ENCODE assay signal across 1 cellular context in the genomic region with DNA sequence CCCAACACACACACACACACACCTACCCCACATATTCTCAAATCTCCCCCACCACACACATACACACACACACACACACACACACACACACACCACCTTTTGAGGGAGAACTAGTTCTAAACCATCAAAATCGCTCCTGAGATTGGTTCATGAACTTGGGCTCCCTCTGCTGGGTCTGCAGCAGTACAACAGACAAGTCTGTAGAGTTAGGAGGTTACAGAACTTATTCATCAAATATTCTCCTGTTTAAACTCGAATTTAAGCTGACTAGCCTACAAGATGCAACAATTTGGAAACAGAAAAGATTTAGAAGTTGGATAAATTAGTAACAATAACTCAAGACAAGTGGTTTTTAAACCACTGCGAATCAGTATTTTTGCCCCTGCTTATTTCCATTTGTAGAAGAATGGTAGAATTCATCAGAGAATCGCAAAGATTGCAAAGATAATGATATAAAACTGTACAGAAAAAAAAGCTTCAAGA.
A peak's percentile ranks its signal among the peaks of the same experiment; 100 is the strongest.
TF ChIP-seq lines count a peak whose summit lies in the region.

No MANE protein-coding gene starts in this region.

TF ChIP-seq in K562, 482 proteins besides CTCF, POLR2A, EP300 and RAD21 (continued from another document and continues in another):
- TF ChIP-seq, protein P1, sequence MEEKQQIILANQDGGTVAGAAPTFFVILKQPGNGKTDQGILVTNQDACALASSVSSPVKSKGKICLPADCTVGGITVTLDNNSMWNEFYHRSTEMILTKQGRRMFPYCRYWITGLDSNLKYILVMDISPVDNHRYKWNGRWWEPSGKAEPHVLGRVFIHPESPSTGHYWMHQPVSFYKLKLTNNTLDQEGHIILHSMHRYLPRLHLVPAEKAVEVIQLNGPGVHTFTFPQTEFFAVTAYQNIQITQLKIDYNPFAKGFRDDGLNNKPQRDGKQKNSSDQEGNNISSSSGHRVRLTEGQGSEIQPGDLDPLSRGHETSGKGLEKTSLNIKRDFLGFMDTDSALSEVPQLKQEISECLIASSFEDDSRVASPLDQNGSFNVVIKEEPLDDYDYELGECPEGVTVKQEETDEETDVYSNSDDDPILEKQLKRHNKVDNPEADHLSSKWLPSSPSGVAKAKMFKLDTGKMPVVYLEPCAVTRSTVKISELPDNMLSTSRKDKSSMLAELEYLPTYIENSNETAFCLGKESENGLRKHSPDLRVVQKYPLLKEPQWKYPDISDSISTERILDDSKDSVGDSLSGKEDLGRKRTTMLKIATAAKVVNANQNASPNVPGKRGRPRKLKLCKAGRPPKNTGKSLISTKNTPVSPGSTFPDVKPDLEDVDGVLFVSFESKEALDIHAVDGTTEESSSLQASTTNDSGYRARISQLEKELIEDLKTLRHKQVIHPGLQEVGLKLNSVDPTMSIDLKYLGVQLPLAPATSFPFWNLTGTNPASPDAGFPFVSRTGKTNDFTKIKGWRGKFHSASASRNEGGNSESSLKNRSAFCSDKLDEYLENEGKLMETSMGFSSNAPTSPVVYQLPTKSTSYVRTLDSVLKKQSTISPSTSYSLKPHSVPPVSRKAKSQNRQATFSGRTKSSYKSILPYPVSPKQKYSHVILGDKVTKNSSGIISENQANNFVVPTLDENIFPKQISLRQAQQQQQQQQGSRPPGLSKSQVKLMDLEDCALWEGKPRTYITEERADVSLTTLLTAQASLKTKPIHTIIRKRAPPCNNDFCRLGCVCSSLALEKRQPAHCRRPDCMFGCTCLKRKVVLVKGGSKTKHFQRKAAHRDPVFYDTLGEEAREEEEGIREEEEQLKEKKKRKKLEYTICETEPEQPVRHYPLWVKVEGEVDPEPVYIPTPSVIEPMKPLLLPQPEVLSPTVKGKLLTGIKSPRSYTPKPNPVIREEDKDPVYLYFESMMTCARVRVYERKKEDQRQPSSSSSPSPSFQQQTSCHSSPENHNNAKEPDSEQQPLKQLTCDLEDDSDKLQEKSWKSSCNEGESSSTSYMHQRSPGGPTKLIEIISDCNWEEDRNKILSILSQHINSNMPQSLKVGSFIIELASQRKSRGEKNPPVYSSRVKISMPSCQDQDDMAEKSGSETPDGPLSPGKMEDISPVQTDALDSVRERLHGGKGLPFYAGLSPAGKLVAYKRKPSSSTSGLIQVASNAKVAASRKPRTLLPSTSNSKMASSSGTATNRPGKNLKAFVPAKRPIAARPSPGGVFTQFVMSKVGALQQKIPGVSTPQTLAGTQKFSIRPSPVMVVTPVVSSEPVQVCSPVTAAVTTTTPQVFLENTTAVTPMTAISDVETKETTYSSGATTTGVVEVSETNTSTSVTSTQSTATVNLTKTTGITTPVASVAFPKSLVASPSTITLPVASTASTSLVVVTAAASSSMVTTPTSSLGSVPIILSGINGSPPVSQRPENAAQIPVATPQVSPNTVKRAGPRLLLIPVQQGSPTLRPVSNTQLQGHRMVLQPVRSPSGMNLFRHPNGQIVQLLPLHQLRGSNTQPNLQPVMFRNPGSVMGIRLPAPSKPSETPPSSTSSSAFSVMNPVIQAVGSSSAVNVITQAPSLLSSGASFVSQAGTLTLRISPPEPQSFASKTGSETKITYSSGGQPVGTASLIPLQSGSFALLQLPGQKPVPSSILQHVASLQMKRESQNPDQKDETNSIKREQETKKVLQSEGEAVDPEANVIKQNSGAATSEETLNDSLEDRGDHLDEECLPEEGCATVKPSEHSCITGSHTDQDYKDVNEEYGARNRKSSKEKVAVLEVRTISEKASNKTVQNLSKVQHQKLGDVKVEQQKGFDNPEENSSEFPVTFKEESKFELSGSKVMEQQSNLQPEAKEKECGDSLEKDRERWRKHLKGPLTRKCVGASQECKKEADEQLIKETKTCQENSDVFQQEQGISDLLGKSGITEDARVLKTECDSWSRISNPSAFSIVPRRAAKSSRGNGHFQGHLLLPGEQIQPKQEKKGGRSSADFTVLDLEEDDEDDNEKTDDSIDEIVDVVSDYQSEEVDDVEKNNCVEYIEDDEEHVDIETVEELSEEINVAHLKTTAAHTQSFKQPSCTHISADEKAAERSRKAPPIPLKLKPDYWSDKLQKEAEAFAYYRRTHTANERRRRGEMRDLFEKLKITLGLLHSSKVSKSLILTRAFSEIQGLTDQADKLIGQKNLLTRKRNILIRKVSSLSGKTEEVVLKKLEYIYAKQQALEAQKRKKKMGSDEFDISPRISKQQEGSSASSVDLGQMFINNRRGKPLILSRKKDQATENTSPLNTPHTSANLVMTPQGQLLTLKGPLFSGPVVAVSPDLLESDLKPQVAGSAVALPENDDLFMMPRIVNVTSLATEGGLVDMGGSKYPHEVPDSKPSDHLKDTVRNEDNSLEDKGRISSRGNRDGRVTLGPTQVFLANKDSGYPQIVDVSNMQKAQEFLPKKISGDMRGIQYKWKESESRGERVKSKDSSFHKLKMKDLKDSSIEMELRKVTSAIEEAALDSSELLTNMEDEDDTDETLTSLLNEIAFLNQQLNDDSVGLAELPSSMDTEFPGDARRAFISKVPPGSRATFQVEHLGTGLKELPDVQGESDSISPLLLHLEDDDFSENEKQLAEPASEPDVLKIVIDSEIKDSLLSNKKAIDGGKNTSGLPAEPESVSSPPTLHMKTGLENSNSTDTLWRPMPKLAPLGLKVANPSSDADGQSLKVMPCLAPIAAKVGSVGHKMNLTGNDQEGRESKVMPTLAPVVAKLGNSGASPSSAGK (IDR thresholded peaks at IDR 0.05): no peak
- TF ChIP-seq MAZ (CRISPR knock-in tag; conservative IDR thresholded peaks at IDR 0.05 in 1 of 2, IDR thresholded peaks at IDR 0.05 in 1 of 2) (no peak), RCOR1 (IDR thresholded peaks at IDR 0.05; ENCODE audit: borderline replicate concordance in 1 of 2, low read depth in 2 of 2, low read length in 2 of 2) (no peak), ETV6 (IDR thresholded peaks at IDR 0.05; ENCODE audit: borderline replicate concordance in 1 of 2, low read depth in 2 of 2, low read length in 1 of 2) (no peak), ETV6 (CRISPR knock-in tag; IDR thresholded peaks at IDR 0.05; ENCODE audit: borderline replicate concordance) (no peak), SIX5 (IDR thresholded peaks at IDR 0.05; ENCODE audit: borderline replicate concordance in 1 of 2, insufficient read depth in 1 of 2, low read depth in 1 of 2, low read length in 2 of 2) (no peak), HCFC1 (IDR thresholded peaks at IDR 0.05; ENCODE audit: low read depth, low read length) (no peak), HLTF (IDR thresholded peaks at IDR 0.05) (0 out of 2 replicates have a peak, but pooled peaks have one; percentile 30), NR2F6 (CRISPR knock-in tag; IDR thresholded peaks at IDR 0.05) (no peak), TARDBP (IDR thresholded peaks at IDR 0.05) (no peak), KAT2B (IDR thresholded peaks at IDR 0.05; ENCODE audit: low read depth, low read length) (no peak), CBX8 (IDR thresholded peaks at IDR 0.05; ENCODE audit: borderline replicate concordance, extremely low read depth, low read depth, low read length, poor library complexity, severe bottlenecking) (no peak), HNRNPUL1 (IDR thresholded peaks at IDR 0.05; ENCODE audit: low read length) (no peak), MED1 (CRISPR knock-in tag; IDR thresholded peaks at IDR 0.05; ENCODE audit: borderline replicate concordance) (no peak), TOE1 (IDR thresholded peaks at IDR 0.05; ENCODE audit: borderline replicate concordance) (peak; percentile 38; the same call in 1 of the 2 replicates), TOE1 (CRISPR knock-in tag; IDR thresholded peaks at IDR 0.05; ENCODE audit: borderline replicate concordance, low read depth) (no peak)
- TF ChIP-seq, protein P2, sequence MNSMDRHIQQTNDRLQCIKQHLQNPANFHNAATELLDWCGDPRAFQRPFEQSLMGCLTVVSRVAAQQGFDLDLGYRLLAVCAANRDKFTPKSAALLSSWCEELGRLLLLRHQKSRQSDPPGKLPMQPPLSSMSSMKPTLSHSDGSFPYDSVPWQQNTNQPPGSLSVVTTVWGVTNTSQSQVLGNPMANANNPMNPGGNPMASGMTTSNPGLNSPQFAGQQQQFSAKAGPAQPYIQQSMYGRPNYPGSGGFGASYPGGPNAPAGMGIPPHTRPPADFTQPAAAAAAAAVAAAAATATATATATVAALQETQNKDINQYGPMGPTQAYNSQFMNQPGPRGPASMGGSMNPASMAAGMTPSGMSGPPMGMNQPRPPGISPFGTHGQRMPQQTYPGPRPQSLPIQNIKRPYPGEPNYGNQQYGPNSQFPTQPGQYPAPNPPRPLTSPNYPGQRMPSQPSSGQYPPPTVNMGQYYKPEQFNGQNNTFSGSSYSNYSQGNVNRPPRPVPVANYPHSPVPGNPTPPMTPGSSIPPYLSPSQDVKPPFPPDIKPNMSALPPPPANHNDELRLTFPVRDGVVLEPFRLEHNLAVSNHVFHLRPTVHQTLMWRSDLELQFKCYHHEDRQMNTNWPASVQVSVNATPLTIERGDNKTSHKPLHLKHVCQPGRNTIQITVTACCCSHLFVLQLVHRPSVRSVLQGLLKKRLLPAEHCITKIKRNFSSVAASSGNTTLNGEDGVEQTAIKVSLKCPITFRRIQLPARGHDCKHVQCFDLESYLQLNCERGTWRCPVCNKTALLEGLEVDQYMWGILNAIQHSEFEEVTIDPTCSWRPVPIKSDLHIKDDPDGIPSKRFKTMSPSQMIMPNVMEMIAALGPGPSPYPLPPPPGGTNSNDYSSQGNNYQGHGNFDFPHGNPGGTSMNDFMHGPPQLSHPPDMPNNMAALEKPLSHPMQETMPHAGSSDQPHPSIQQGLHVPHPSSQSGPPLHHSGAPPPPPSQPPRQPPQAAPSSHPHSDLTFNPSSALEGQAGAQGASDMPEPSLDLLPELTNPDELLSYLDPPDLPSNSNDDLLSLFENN (IDR thresholded peaks at IDR 0.05; ENCODE audit: low read depth in 2 of 2, low read length in 2 of 2): no peak
- TF ChIP-seq, protein P3, sequence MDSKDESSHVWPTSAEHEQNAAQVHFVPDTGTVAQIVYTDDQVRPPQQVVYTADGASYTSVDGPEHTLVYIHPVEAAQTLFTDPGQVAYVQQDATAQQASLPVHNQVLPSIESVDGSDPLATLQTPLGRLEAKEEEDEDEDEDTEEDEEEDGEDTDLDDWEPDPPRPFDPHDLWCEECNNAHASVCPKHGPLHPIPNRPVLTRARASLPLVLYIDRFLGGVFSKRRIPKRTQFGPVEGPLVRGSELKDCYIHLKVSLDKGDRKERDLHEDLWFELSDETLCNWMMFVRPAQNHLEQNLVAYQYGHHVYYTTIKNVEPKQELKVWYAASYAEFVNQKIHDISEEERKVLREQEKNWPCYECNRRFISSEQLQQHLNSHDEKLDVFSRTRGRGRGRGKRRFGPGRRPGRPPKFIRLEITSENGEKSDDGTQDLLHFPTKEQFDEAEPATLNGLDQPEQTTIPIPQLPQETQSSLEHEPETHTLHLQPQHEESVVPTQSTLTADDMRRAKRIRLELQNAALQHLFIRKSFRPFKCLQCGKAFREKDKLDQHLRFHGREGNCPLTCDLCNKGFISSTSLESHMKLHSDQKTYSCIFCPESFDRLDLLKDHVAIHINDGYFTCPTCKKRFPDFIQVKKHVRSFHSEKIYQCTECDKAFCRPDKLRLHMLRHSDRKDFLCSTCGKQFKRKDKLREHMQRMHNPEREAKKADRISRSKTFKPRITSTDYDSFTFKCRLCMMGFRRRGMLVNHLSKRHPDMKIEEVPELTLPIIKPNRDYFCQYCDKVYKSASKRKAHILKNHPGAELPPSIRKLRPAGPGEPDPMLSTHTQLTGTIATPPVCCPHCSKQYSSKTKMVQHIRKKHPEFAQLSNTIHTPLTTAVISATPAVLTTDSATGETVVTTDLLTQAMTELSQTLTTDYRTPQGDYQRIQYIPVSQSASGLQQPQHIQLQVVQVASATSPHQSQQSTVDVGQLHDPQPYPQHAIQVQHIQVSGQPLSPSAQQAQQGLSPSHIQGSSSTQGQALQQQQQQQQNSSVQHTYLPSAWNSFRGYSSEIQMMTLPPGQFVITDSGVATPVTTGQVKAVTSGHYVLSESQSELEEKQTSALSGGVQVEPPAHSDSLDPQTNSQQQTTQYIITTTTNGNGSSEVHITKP (IDR thresholded peaks at IDR 0.05; ENCODE audit: partially characterized antibody): no peak
- TF ChIP-seq, protein P4, sequence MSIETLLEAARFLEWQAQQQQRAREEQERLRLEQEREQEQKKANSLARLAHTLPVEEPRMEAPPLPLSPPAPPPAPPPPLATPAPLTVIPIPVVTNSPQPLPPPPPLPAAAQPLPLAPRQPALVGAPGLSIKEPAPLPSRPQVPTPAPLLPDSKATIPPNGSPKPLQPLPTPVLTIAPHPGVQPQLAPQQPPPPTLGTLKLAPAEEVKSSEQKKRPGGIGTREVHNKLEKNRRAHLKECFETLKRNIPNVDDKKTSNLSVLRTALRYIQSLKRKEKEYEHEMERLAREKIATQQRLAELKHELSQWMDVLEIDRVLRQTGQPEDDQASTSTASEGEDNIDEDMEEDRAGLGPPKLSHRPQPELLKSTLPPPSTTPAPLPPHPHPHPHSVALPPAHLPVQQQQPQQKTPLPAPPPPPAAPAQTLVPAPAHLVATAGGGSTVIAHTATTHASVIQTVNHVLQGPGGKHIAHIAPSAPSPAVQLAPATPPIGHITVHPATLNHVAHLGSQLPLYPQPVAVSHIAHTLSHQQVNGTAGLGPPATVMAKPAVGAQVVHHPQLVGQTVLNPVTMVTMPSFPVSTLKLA (conservative IDR thresholded peaks at IDR 0.05): no peak
- TF ChIP-seq, protein P5, sequence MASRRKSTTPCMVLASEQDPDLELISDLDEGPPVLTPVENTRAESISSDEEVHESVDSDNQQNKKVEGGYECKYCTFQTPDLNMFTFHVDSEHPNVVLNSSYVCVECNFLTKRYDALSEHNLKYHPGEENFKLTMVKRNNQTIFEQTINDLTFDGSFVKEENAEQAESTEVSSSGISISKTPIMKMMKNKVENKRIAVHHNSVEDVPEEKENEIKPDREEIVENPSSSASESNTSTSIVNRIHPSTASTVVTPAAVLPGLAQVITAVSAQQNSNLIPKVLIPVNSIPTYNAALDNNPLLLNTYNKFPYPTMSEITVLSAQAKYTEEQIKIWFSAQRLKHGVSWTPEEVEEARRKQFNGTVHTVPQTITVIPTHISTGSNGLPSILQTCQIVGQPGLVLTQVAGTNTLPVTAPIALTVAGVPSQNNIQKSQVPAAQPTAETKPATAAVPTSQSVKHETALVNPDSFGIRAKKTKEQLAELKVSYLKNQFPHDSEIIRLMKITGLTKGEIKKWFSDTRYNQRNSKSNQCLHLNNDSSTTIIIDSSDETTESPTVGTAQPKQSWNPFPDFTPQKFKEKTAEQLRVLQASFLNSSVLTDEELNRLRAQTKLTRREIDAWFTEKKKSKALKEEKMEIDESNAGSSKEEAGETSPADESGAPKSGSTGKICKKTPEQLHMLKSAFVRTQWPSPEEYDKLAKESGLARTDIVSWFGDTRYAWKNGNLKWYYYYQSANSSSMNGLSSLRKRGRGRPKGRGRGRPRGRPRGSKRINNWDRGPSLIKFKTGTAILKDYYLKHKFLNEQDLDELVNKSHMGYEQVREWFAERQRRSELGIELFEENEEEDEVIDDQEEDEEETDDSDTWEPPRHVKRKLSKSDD (conservative IDR thresholded peaks at IDR 0.05; ENCODE audit: low read length): no peak
- TF ChIP-seq, protein P6, sequence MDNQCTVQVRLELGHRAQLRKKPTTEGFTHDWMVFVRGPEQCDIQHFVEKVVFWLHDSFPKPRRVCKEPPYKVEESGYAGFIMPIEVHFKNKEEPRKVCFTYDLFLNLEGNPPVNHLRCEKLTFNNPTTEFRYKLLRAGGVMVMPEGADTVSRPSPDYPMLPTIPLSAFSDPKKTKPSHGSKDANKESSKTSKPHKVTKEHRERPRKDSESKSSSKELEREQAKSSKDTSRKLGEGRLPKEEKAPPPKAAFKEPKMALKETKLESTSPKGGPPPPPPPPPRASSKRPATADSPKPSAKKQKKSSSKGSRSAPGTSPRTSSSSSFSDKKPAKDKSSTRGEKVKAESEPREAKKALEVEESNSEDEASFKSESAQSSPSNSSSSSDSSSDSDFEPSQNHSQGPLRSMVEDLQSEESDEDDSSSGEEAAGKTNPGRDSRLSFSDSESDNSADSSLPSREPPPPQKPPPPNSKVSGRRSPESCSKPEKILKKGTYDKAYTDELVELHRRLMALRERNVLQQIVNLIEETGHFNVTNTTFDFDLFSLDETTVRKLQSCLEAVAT (IDR thresholded peaks at IDR 0.05): peak; percentile 25 to 83; a peak in 1 of 4 replicates
